ENCODE assay signal across 32 cellular contexts in the genomic region with DNA sequence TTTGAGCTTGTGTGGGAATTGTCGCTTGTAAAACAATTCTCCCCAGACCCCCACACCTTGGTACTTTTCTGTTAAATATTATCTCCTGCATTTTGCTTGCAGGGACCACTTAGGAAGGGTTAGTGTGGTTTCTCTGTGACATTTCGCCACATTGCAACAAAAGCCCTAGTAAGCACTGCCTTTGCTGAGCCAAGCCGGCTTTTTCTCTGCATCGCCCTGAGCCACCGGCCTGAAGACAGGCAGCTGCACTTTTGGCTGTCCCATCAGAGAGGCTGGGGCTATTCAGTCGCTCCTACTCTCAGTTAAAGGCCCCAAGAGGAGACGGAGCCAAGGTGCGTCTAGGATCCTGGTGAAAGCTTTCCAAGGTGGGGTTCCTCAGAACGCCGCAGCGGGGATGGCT. TPM values are rescaled to one million over a fixed set of nuclear protein-coding genes. Genes with fewer than 3 reads are reported as not detected.
"Had no signal": no experiment of that assay in that cellular context is flagged by ENCODE, and none has a peak within 500 bp of the region (broad histone marks: within the 10 kb centered on the region; RNA-seq: fewer than 3 reads in every experiment).

No MANE protein-coding gene starts in this region.

- H3K27ac ChIP-seq: heart right ventricle, hepatocyte, left ventricle myocardium inferior, neutrophil, parathyroid adenoma, psoas muscle, right atrium auricular region, right lobe of liver, thoracic aorta, tibial artery, upper lobe of right lung had no signal

- H3K27me3 ChIP-seq: right lobe of liver had no signal

- H3K9me3 ChIP-seq: heart right ventricle, left ventricle myocardium inferior, neutrophil, psoas muscle, right atrium auricular region, right lobe of liver, thoracic aorta, tibial artery, upper lobe of right lung had no signal

- H3K9ac ChIP-seq: parathyroid adenoma had no signal

- H3K36me3 ChIP-seq: heart right ventricle, left ventricle myocardium inferior, neutrophil, right atrium auricular region, right lobe of liver, thoracic aorta, tibial artery, upper lobe of right lung had no signal

- H3K4me3 Mint-ChIP-seq: mesothelial cell of epicardium; naive B cell; natural killer cell; nephron progenitor cell; stimulated activated memory B cell treated with anti-CD40 and anti-IgM and Interleukin-4, amounts not matched to agents 10 μg/mL and 1 μg/mL and 100 μg/mL, for 72 hours; stimulated activated naive CD8-positive, alpha-beta T cell treated with anti-CD3 and anti-CD28 coated beads, Interleukin-15, amount 100 ng/mL, for 72 hours had no signal

- H3K4me2 ChIP-seq: hepatocyte, smooth muscle cell had no signal

- H3K9me3 Mint-ChIP-seq: mesothelial cell of epicardium; naive B cell; natural killer cell; nephron progenitor cell; stimulated activated memory B cell treated with anti-CD40 and anti-IgM and Interleukin-4, amounts not matched to agents 10 μg/mL and 1 μg/mL and 100 μg/mL, for 72 hours; stimulated activated naive CD8-positive, alpha-beta T cell treated with anti-CD3 and anti-CD28 coated beads, Interleukin-15, amount 100 ng/mL, for 72 hours had no signal

- H3K36me3 Mint-ChIP-seq: mesothelial cell of epicardium; natural killer cell; stimulated activated memory B cell treated with anti-CD40 and anti-IgM and Interleukin-4, amounts not matched to agents 10 μg/mL and 1 μg/mL and 100 μg/mL, for 72 hours had no signal

- H3K4me1 Mint-ChIP-seq: natural killer cell; stimulated activated memory B cell treated with anti-CD40 and anti-IgM and Interleukin-4, amounts not matched to agents 10 μg/mL and 1 μg/mL and 100 μg/mL, for 72 hours; stimulated activated naive CD8-positive, alpha-beta T cell treated with anti-CD3 and anti-CD28 coated beads, Interleukin-15, amount 100 ng/mL, for 72 hours had no signal

- H3K79me2 ChIP-seq: hepatocyte, parathyroid adenoma had no signal

- DNase-seq: heart right ventricle; islet precursor cell; left ventricle myocardium inferior; mesendoderm; naive B cell; natural killer cell; nephron progenitor cell; psoas muscle; stimulated activated CD4-positive, alpha-beta T cell treated with anti-CD3 and anti-CD28 coated beads, Interleukin-1b, Interleukin-23, amount 100 ng/mL, for 48 hours; stimulated activated CD4-positive, alpha-beta T cell treated with anti-CD3 and anti-CD28 coated beads, Interleukin-2, amount 100 ng/mL, for 48 hours; stimulated activated CD4-positive, alpha-beta T cell treated with anti-CD3 and anti-CD28 coated beads, Interleukin-4, amount 100 ng/mL, for 4 hours; stimulated activated CD8-positive, alpha-beta memory T cell treated with anti-CD3 and anti-CD28 coated beads, Interleukin-4, amount 100 ng/mL, for 48 hours; stimulated activated naive CD4-positive, alpha-beta T cell treated with Interleukin-2 at 50 U/mL for 16 hours; stimulated activated naive CD8-positive, alpha-beta T cell treated with anti-CD3 and anti-CD28 coated beads, Interleukin-15, amount 100 ng/mL, for 72 hours; substantia nigra; tibial artery; trophoblast cell; upper lobe of right lung had no signal

- H2AFZ ChIP-seq: hepatocyte, parathyroid adenoma had no signal

- ATAC-seq: heart right ventricle; natural killer cell; psoas muscle; right lobe of liver; stimulated activated naive CD8-positive, alpha-beta T cell treated with anti-CD3 and anti-CD28 coated beads, Interleukin-15, amount 100 ng/mL, for 72 hours; upper lobe of right lung had no signal

- H3K27ac Mint-ChIP-seq: mesothelial cell of epicardium; naive B cell; natural killer cell; nephron progenitor cell; stimulated activated memory B cell treated with anti-CD40 and anti-IgM and Interleukin-4, amounts not matched to agents 10 μg/mL and 1 μg/mL and 100 μg/mL, for 72 hours; stimulated activated naive CD8-positive, alpha-beta T cell treated with anti-CD3 and anti-CD28 coated beads, Interleukin-15, amount 100 ng/mL, for 72 hours had no signal

- H3K4me3 ChIP-seq: heart right ventricle, hepatocyte, left ventricle myocardium inferior, lung, psoas muscle, right atrium auricular region, right lobe of liver, smooth muscle cell, thoracic aorta, tibial artery, upper lobe of right lung had no signal

RNA-seq across cellular contexts. Expression of a gene that starts 5.7 kb away (rescaled TPM):
- total RNA-seq: heart right ventricle, kidney epithelial cell, left ventricle myocardium inferior, mononuclear cell, natural killer cell, osteocyte, posterior vena cava, psoas muscle, right atrium auricular region, smooth muscle cell, thoracic aorta, upper lobe of right lung had no signal
- polyA plus RNA-seq: smooth muscle cell had no signal
